In genomic region chr5:119789411-119790117, GRCh38 we compare ENCODE assay signal across 18 cellular contexts.
DNase-seq lines count a peak whose midpoint lies in the region; ATAC-seq and TF ChIP-seq lines count a peak whose summit lies in the region.
"Had no signal": no experiment of that assay in that cellular context is flagged by ENCODE, and none has a peak within 500 bp of the region (broad histone marks: within the 10 kb centered on the region; RNA-seq: fewer than 3 reads in every experiment).

No MANE protein-coding gene starts in this region.

- H3K9me3 ChIP-seq in BLaER1 treated with 17β-estradiol and CSF1 and Interleukin-3, amounts not matched to agents 10 nM and 100 nM (replicated peaks in 1 of 11), result peaks cover 0 to 6% (median 0%) of the 10 kb centered on the region in 11 experiments; a peak in 1 of 22 replicates
- H3K9me3 ChIP-seq in MM.1S (replicated peaks; ENCODE audit: insufficient read depth, low read length), result no peaks in the 10 kb centered on the region
- no peaks in the 10 kb centered on the region for H3K9me3 ChIP-seq in endodermal cell (ENCODE audit: control insufficient read depth, low read length)
- H3K9me3 ChIP-seq: Peyer's patch had no signal

- peak overlapping the region; percentile 2 to 54 (median 41); a peak in 19 of 22 replicates for H3K4me2 ChIP-seq in BLaER1 treated with 17β-estradiol and CSF1 and Interleukin-3, amounts not matched to agents 10 nM and 100 nM
- H3K4me2 ChIP-seq in MM.1S (ENCODE audit: low read depth, low read length), result peak overlapping the region; percentile 19; the same call in 1 of the 2 replicates

- H3K9me3 Mint-ChIP-seq in endodermal cell, result no peaks in the 10 kb centered on the region
- H3K9me3 Mint-ChIP-seq in nephron progenitor cell, result peaks cover 8% of the 10 kb centered on the region

- no peak overlapping the region for H3K27ac ChIP-seq in BLaER1 treated with 17β-estradiol and CSF1 and Interleukin-3, amounts not matched to agents 10 nM and 100 nM
- peak overlapping the region; percentile 17; the same call in 1 of the 2 replicates for H3K27ac ChIP-seq in MM.1S (ENCODE audit: low read length)
- no peak overlapping the region for H3K27ac ChIP-seq in endodermal cell (ENCODE audit: low read depth, low read length)
- H3K27ac ChIP-seq: Peyer's patch had no signal

- H3K4me3 Mint-ChIP-seq in endodermal cell, result no peak overlapping the region
- H3K4me3 Mint-ChIP-seq in nephron progenitor cell, result no peak overlapping the region
- H3K4me3 Mint-ChIP-seq: HFFc6 had no signal

- no peaks in the 10 kb centered on the region for H3K9me2 ChIP-seq in MM.1S (replicated peaks; ENCODE audit: insufficient read depth, low read length)

- H3K27ac Mint-ChIP-seq in endodermal cell (peak overlapping the region; percentile 1), nephron progenitor cell (peak overlapping the region; percentile 50)
- H3K27ac Mint-ChIP-seq: HFFc6 had no signal

- peak overlapping the region; percentile 21; the same call in 1 of the 2 replicates for H2AFZ ChIP-seq in MM.1S (ENCODE audit: low read length)

- 83 to 94% methylated on average over 1 to 2 of the region's 2 CpGs for WGBS in endodermal cell (ENCODE audit: insufficient coverage in 1 of 2, insufficient read length in 1 of 2), 2 experiments

- DNase-seq in MM.1S (peak; percentile 57), endodermal cell (no peak), nephron progenitor cell (no peak), kidney tubule cell (ENCODE audit: low spot score) (no peak), amniotic stem cell (lab: John Stamatoyannopoulos, UW) (no peak)
- DNase-seq: DMS53, EL, GF-D8, HFFc6, Kasumi-1, NCI-H1092, NCI-H146, NCI-H2029 treated with DMSO at 0.1 percent for 48 hours, NCI-H526, Peyer's patch had no signal

- no peaks in the 10 kb centered on the region for H3K79me2 ChIP-seq in MM.1S (ENCODE audit: low read length)

- no peaks in the 10 kb centered on the region for H3K27me3 ChIP-seq in BLaER1 treated with 17β-estradiol and CSF1 and Interleukin-3, amounts not matched to agents 10 nM and 100 nM
- H3K27me3 ChIP-seq in MM.1S (replicated peaks; ENCODE audit: insufficient read depth, low read length) (no peaks in the 10 kb centered on the region), endodermal cell (ENCODE audit: control insufficient read depth, insufficient read depth, low read length, poor library complexity, severe bottlenecking) (no peaks in the 10 kb centered on the region)
- H3K27me3 ChIP-seq: Peyer's patch had no signal

- no peak overlapping the region for H3K9ac ChIP-seq in BLaER1 treated with 17β-estradiol and CSF1 and Interleukin-3, amounts not matched to agents 10 nM and 100 nM
- H3K9ac ChIP-seq in MM.1S (ENCODE audit: low read length) (no peak overlapping the region), endodermal cell (ENCODE audit: extremely low read depth, low read length, poor library complexity, severe bottlenecking) (no peak overlapping the region)

- no peaks in the 10 kb centered on the region for H3F3A ChIP-seq in MM.1S (ENCODE audit: insufficient read depth, low read length)

- no peaks in the 10 kb centered on the region for H3K36me3 ChIP-seq in BLaER1 treated with 17β-estradiol and CSF1 and Interleukin-3, amounts not matched to agents 10 nM and 100 nM
- H3K36me3 ChIP-seq in MM.1S (replicated peaks; ENCODE audit: insufficient read depth, low read length) (no peaks in the 10 kb centered on the region), endodermal cell (ENCODE audit: control insufficient read depth, insufficient read depth, low read length) (no peaks in the 10 kb centered on the region)
- H3K36me3 ChIP-seq: Peyer's patch had no signal

- H4K20me1 ChIP-seq in BLaER1 treated with 17β-estradiol and CSF1 and Interleukin-3, amounts not matched to agents 10 nM and 100 nM, result no peaks in the 10 kb centered on the region
- no peaks in the 10 kb centered on the region for H4K20me1 ChIP-seq in MM.1S (ENCODE audit: insufficient read depth, low read length)

- ATAC-seq in GM21423 (IDR thresholded peaks at IDR 0.05; ENCODE audit: unreplicated experiment), result no peak
- ATAC-seq in GM21381 (IDR thresholded peaks at IDR 0.05; ENCODE audit: unreplicated experiment), result no peak

- no peak overlapping the region for H3K4me3 ChIP-seq in BLaER1 treated with 17β-estradiol and CSF1 and Interleukin-3, amounts not matched to agents 10 nM and 100 nM
- H3K4me3 ChIP-seq in MM.1S (ENCODE audit: low read length) (no peak overlapping the region), endodermal cell (ENCODE audit: low read length) (no peak overlapping the region)
- H3K4me3 ChIP-seq: Peyer's patch had no signal

- no peaks in the 10 kb centered on the region for H3K36me3 Mint-ChIP-seq in endodermal cell (ENCODE audit: low read depth)
- no peaks in the 10 kb centered on the region for H3K36me3 Mint-ChIP-seq in nephron progenitor cell (ENCODE audit: low read depth)

- no peak for TF ChIP-seq CTCF in MM.1S (IDR thresholded peaks at IDR 0.05; ENCODE audit: low read length)
- TF ChIP-seq CTCF in endodermal cell (conservative IDR thresholded peaks at IDR 0.05), result peak; percentile 34
- TF ChIP-seq CTCF in nephron progenitor cell (IDR thresholded peaks at IDR 0.05), result no peak

- H3K4me1 ChIP-seq in BLaER1 treated with 17β-estradiol and CSF1 and Interleukin-3, amounts not matched to agents 10 nM and 100 nM, result peaks cover 4 to 14% (median 11%) of the 10 kb centered on the region in 10 experiments; a peak in 17 of 20 replicates
- peaks cover 15% of the 10 kb centered on the region for H3K4me1 ChIP-seq in MM.1S (ENCODE audit: low read length)
- H3K4me1 ChIP-seq in endodermal cell (ENCODE audit: control insufficient read depth, insufficient read depth, low read length), result peaks cover 3% of the 10 kb centered on the region

- H3K4me1 Mint-ChIP-seq in endodermal cell (peaks cover 16% of the 10 kb centered on the region), nephron progenitor cell (peaks cover 44% of the 10 kb centered on the region)

- no peaks in the 10 kb centered on the region for H3K27me3 Mint-ChIP-seq in endodermal cell (ENCODE audit: insufficient read depth)
- no peaks in the 10 kb centered on the region for H3K27me3 Mint-ChIP-seq in nephron progenitor cell (ENCODE audit: low read depth, poor library complexity)
